In genomic region chr9:71145179-71145578, GRCh38 we compare ENCODE assay signal across 1 cellular context.
TF ChIP-seq lines count a peak whose summit lies in the region.

No MANE protein-coding gene starts in this region.

TF ChIP-seq in K562, 482 proteins besides CTCF, POLR2A, EP300 and RAD21 (continued from another document and continues in another):
- TF ChIP-seq E2F5 (CRISPR knock-in tag; IDR thresholded peaks at IDR 0.05) (no peak), POU5F1 (IDR thresholded peaks at IDR 0.05; ENCODE audit: borderline replicate concordance, low read depth, low read length, partially characterized antibody) (no peak), TAF15 (IDR thresholded peaks at IDR 0.05; ENCODE audit: low read depth, low read length) (no peak), VEZF1 (CRISPR knock-in tag; IDR thresholded peaks at IDR 0.05) (0 out of 2 replicates have a peak, but pooled peaks have one; percentile 12), ELF2 (CRISPR knock-in tag; IDR thresholded peaks at IDR 0.05) (no peak), NFYB (IDR thresholded peaks at IDR 0.05; ENCODE audit: extremely low read depth, insufficient read length) (no peak), ZNF407 (IDR thresholded peaks at IDR 0.05; ENCODE audit: low read depth) (no peak), CBFA2T2 (conservative IDR thresholded peaks at IDR 0.05) (peak; percentile 25; the same call in 1 of the 2 replicates), BRF1 (IDR thresholded peaks at IDR 0.05; ENCODE audit: borderline replicate concordance, extremely low read depth, insufficient read length) (no peak), SIX5 (IDR thresholded peaks at IDR 0.05; ENCODE audit: borderline replicate concordance in 1 of 2, insufficient read depth in 1 of 2, low read depth in 1 of 2, low read length in 2 of 2) (no peak), FUS (optimal IDR thresholded peaks at IDR 0.05; ENCODE audit: low read depth, low read length) (no peak), E2F3 (CRISPR knock-in tag; IDR thresholded peaks at IDR 0.05) (no peak), CEBPG (CRISPR knock-in tag; IDR thresholded peaks at IDR 0.05) (no peak), CEBPG (tag; conservative IDR thresholded peaks at IDR 0.05 in 1 of 2, IDR thresholded peaks at IDR 0.05 in 1 of 2) (peak in 1 of 2 experiments; percentile 44; a peak in 2 of 4 replicates), CBX2 (IDR thresholded peaks at IDR 0.05; ENCODE audit: insufficient read depth, low read length, poor library complexity, severe bottlenecking) (no peak), THRAP3 (IDR thresholded peaks at IDR 0.05; ENCODE audit: borderline replicate concordance) (no peak), EHMT2 (IDR thresholded peaks at IDR 0.05) (no peak), ZEB2 (IDR thresholded peaks at IDR 0.05) (no peak), NFIC (IDR thresholded peaks at IDR 0.05) (peak; percentile 85), TAF7 (tag; IDR thresholded peaks at IDR 0.05) (no peak), SP1 (CRISPR knock-in tag; IDR thresholded peaks at IDR 0.05) (no peak), CBFA2T3 (IDR thresholded peaks at IDR 0.05) (peak; percentile 66), TGIF2 (CRISPR knock-in tag; IDR thresholded peaks at IDR 0.05) (no peak), RBFOX2 (IDR thresholded peaks at IDR 0.05; ENCODE audit: low read depth, low read length) (no peak), NFXL1 (CRISPR knock-in tag; IDR thresholded peaks at IDR 0.05) (no peak), DPF2 (IDR thresholded peaks at IDR 0.05) (peak; percentile 42; the same call in 1 of the 2 replicates), ZNF347 (CRISPR knock-in tag; IDR thresholded peaks at IDR 0.05; ENCODE audit: low read depth) (no peak), ZNF436 (CRISPR knock-in tag; IDR thresholded peaks at IDR 0.05) (no peak), NRF1 (conservative IDR thresholded peaks at IDR 0.05 in 1 of 2, IDR thresholded peaks at IDR 0.05 in 1 of 2) (no peak), CEBPB (tag; IDR thresholded peaks at IDR 0.05) (peak; percentile 56; the same call in 1 of the 2 replicates), TBL1XR1 (IDR thresholded peaks at IDR 0.05; ENCODE audit: low read length in 2 of 2) (no peak), DEAF1 (CRISPR knock-in tag; IDR thresholded peaks at IDR 0.05) (no peak), ARID1B (IDR thresholded peaks at IDR 0.05) (peak; percentile 74), BACH1 (tag; IDR thresholded peaks at IDR 0.05) (no peak), NCOA1 (IDR thresholded peaks at IDR 0.05; ENCODE audit: low read depth) (no peak), KLF6 (CRISPR knock-in tag; IDR thresholded peaks at IDR 0.05; ENCODE audit: borderline replicate concordance) (no peak), CREB3L1 (IDR thresholded peaks at IDR 0.05; ENCODE audit: borderline replicate concordance, low read depth) (no peak), TRIM24 (IDR thresholded peaks at IDR 0.05) (no peak), TAL1 (IDR thresholded peaks at IDR 0.05) (peak; percentile 47), SMARCC2 (IDR thresholded peaks at IDR 0.05; ENCODE audit: low read depth) (no peak), GABPB2 (CRISPR knock-in tag; conservative IDR thresholded peaks at IDR 0.05) (no peak), ZNF778 (CRISPR knock-in tag; IDR thresholded peaks at IDR 0.05) (no peak), ZNF277 (CRISPR knock-in tag; IDR thresholded peaks at IDR 0.05; ENCODE audit: borderline replicate concordance) (no peak), KAT7 (CRISPR knock-in tag; IDR thresholded peaks at IDR 0.05; ENCODE audit: borderline replicate concordance) (no peak), NCOR1 (IDR thresholded peaks at IDR 0.05) (no peak), POLR2B (IDR thresholded peaks at IDR 0.05; ENCODE audit: low read depth, partially characterized antibody) (no peak), CBX3 (IDR thresholded peaks at IDR 0.05; ENCODE audit: borderline replicate concordance in 1 of 2, low read length in 2 of 2) (no peak), ZKSCAN8 (CRISPR knock-in tag; IDR thresholded peaks at IDR 0.05) (no peak), IRF2 (CRISPR knock-in tag; IDR thresholded peaks at IDR 0.05) (no peak), SREBF2 (CRISPR knock-in tag; IDR thresholded peaks at IDR 0.05) (no peak), CLOCK (CRISPR knock-in tag; IDR thresholded peaks at IDR 0.05; ENCODE audit: borderline replicate concordance) (no peak), SMAD1 (IDR thresholded peaks at IDR 0.05; ENCODE audit: low read depth, low read length, partially characterized antibody) (no peak)
